25 cellular contexts compared by ENCODE assay signal in the genomic region with DNA sequence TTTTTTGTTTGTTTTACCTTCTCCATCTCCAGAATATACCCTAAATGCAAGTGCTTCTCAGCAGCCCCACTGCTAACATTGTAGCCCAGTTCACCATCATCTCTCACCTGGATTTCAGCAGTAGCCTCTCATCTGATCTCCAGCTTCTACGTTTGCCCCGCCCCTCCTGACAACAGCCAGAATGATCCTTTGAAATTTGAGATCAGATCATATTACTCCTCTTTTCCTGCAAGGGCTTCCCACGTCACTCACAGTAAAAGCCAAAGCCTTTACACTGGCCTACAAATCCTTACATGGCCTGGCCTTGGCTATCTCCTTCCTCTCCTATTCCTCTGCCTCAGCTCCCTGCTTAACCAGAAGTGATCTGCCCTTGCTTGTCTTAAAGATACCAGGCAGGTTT.
A peak's percentile ranks its signal among the peaks of the same experiment; 100 is the strongest.
DNase-seq lines count a peak whose midpoint lies in the region; ATAC-seq and TF ChIP-seq lines count a peak whose summit lies in the region.
"Had no signal": no experiment of that assay in that cellular context is flagged by ENCODE, and none has a peak within 500 bp of the region (broad histone marks: within the 10 kb centered on the region; RNA-seq: fewer than 3 reads in every experiment).

No MANE protein-coding gene starts in this region.

- no peaks in the 10 kb centered on the region for H3K9me2 ChIP-seq in PC-3 (replicated peaks; ENCODE audit: low read length)
- H3K9me2 ChIP-seq in MM.1S (replicated peaks; ENCODE audit: insufficient read depth, low read length): no peaks in the 10 kb centered on the region

- peak; percentile 69 for DNase-seq in DMS53 treated with DMSO at 0.1 percent for 48 hours (lab: John Stamatoyannopoulos, UW; ENCODE audit: unreplicated experiment)
- DNase-seq in NCI-H187 (lab: John Stamatoyannopoulos, UW): peak; percentile 18 to 43
- DNase-seq in PC-3: peak; percentile 43
- DNase-seq in iPS-NIHi7 (ENCODE audit: extremely low spot score): peak; percentile 36
- no peak for DNase-seq in activated CD4-positive, alpha-beta T cell treated with anti-CD3 and anti-CD28 coated beads, Interleukin-2, amount 10 ng/mL, durations not matched to agents 24 days and 14 days
- no peak for DNase-seq in MM.1S
- DNase-seq in OCI-M2 (lab: John Stamatoyannopoulos, UW; ENCODE audit: unreplicated experiment): no peak
- DNase-seq: activated CD4-positive, CD25-positive, alpha-beta regulatory T cell treated with anti-CD3 and anti-CD28 coated beads, Interleukin-2, amount 50 U/mL, for 72 hours; activated naive CD4-positive, alpha-beta T cell; activated T-cell treated with anti-CD3 and anti-CD28 coated beads, Interleukin-2, amount 50 U/mL, for 24 hours; CD4-positive, alpha-beta memory T cell; colonic mucosa; DMS79 treated with DMSO at 0.1 percent for 48 hours; kidney glomerular epithelial cell; naive thymus-derived CD8-positive, alpha-beta T cell; NCI-H1105 treated with DMSO at 0.1 percent for 48 hours; NCI-H345; spleen; stimulated activated CD4-positive, alpha-beta T cell treated with anti-CD3 and anti-CD28 coated beads, Interleukin-4, amount 100 ng/mL, for 4 hours; stimulated activated naive CD8-positive, alpha-beta T cell treated with anti-CD3 and anti-CD28 coated beads, Interleukin-15, amount 100 ng/mL, for 72 hours; T1000 had no signal

- H3K79me2 ChIP-seq in PC-3 (ENCODE audit: low read length): no peaks in the 10 kb centered on the region
- H3K79me2 ChIP-seq in MM.1S (ENCODE audit: low read length): no peaks in the 10 kb centered on the region

- H3K4me3 ChIP-seq in PC-3 (ENCODE audit: low read length) (no peak overlapping the region), MM.1S (ENCODE audit: low read length) (no peak overlapping the region)
- H3K4me3 ChIP-seq: adrenal gland, colonic mucosa, GM12878, spleen, tibial nerve had no signal

- H3K9ac ChIP-seq in PC-3 (ENCODE audit: low read length) (no peak overlapping the region), MM.1S (ENCODE audit: low read length) (no peak overlapping the region)

- H3K9me3 Mint-ChIP-seq in activated CD4-positive, alpha-beta T cell treated with anti-CD3 and anti-CD28 coated beads, Interleukin-2, amount 10 ng/mL, durations not matched to agents 24 days and 14 days: no peaks in the 10 kb centered on the region
- H3K9me3 Mint-ChIP-seq: activated T-cell treated with anti-CD3 and anti-CD28 coated beads, Interleukin-2, amount 50 U/mL, for 24 hours; memory B cell; stimulated activated naive CD8-positive, alpha-beta T cell treated with anti-CD3 and anti-CD28 coated beads, Interleukin-15, amount 100 ng/mL, for 72 hours had no signal

- H3F3A ChIP-seq in PC-3 (ENCODE audit: low read length, unreplicated experiment) (no peaks in the 10 kb centered on the region), MM.1S (ENCODE audit: insufficient read depth, low read length) (no peaks in the 10 kb centered on the region)

- H3K27ac Mint-ChIP-seq in activated CD4-positive, alpha-beta T cell treated with anti-CD3 and anti-CD28 coated beads, Interleukin-2, amount 10 ng/mL, durations not matched to agents 24 days and 14 days: no peak overlapping the region
- H3K27ac Mint-ChIP-seq: activated T-cell treated with anti-CD3 and anti-CD28 coated beads, Interleukin-2, amount 50 U/mL, for 24 hours; CD4-positive, alpha-beta memory T cell; memory B cell; naive thymus-derived CD8-positive, alpha-beta T cell; stimulated activated naive CD8-positive, alpha-beta T cell treated with anti-CD3 and anti-CD28 coated beads, Interleukin-15, amount 100 ng/mL, for 72 hours had no signal

- no peaks in the 10 kb centered on the region for H3K36me3 Mint-ChIP-seq in activated CD4-positive, alpha-beta T cell treated with anti-CD3 and anti-CD28 coated beads, Interleukin-2, amount 10 ng/mL, durations not matched to agents 24 days and 14 days (ENCODE audit: low read depth)
- H3K36me3 Mint-ChIP-seq: CD4-positive, alpha-beta memory T cell; memory B cell; naive thymus-derived CD8-positive, alpha-beta T cell had no signal

- intact Hi-C loops in PC-3 (cut with micrococcal nuclease): no loop called here
- intact Hi-C loops in activated CD4-positive, alpha-beta T cell treated with anti-CD3 and anti-CD28 coated beads, Interleukin-2, amount 10 ng/mL, durations not matched to agents 24 days and 14 days (cut with micrococcal nuclease): no loop called here

- no peaks in the 10 kb centered on the region for H3K4me1 Mint-ChIP-seq in activated CD4-positive, alpha-beta T cell treated with anti-CD3 and anti-CD28 coated beads, Interleukin-2, amount 10 ng/mL, durations not matched to agents 24 days and 14 days
- H3K4me1 Mint-ChIP-seq: CD4-positive, alpha-beta memory T cell; memory B cell; naive thymus-derived CD8-positive, alpha-beta T cell; stimulated activated naive CD8-positive, alpha-beta T cell treated with anti-CD3 and anti-CD28 coated beads, Interleukin-15, amount 100 ng/mL, for 72 hours had no signal

- no peaks in the 10 kb centered on the region for H3K27me3 Mint-ChIP-seq in activated CD4-positive, alpha-beta T cell treated with anti-CD3 and anti-CD28 coated beads, Interleukin-2, amount 10 ng/mL, durations not matched to agents 24 days and 14 days
- H3K27me3 Mint-ChIP-seq: activated T-cell treated with anti-CD3 and anti-CD28 coated beads, Interleukin-2, amount 50 U/mL, for 24 hours; CD4-positive, alpha-beta memory T cell; memory B cell; stimulated activated naive CD8-positive, alpha-beta T cell treated with anti-CD3 and anti-CD28 coated beads, Interleukin-15, amount 100 ng/mL, for 72 hours had no signal

- H3K27ac ChIP-seq in PC-3 (ENCODE audit: low read length) (no peak overlapping the region), MM.1S (ENCODE audit: low read length) (no peak overlapping the region)
- H3K27ac ChIP-seq: adrenal gland, colonic mucosa, spleen, tibial nerve had no signal

- H4K20me1 ChIP-seq in PC-3 (ENCODE audit: low read length) (no peaks in the 10 kb centered on the region), MM.1S (ENCODE audit: insufficient read depth, low read length) (no peaks in the 10 kb centered on the region)

- H3K9me3 ChIP-seq in PC-3 (ENCODE audit: low read length) (no peaks in the 10 kb centered on the region), MM.1S (replicated peaks; ENCODE audit: insufficient read depth, low read length) (no peaks in the 10 kb centered on the region)
- H3K9me3 ChIP-seq: adrenal gland, colonic mucosa, spleen, tibial nerve had no signal

- H3K27me3 ChIP-seq in PC-3 (ENCODE audit: low read length) (no peaks in the 10 kb centered on the region), MM.1S (replicated peaks; ENCODE audit: insufficient read depth, low read length) (no peaks in the 10 kb centered on the region)
- H3K27me3 ChIP-seq: adrenal gland, colonic mucosa, spleen, tibial nerve had no signal

- H3K4me1 ChIP-seq in PC-3 (ENCODE audit: insufficient read depth, low read length) (no peaks in the 10 kb centered on the region), MM.1S (ENCODE audit: low read length) (no peaks in the 10 kb centered on the region)
- H3K4me1 ChIP-seq: adrenal gland, colonic mucosa, spleen, tibial nerve had no signal

- CTCF ChIA-PET in PC-3 (lab: Charles Lee): no interaction called here

- no peak overlapping the region for H3K4me2 ChIP-seq in PC-3 (ENCODE audit: low read length)
- H3K4me2 ChIP-seq in MM.1S (ENCODE audit: low read depth, low read length): no peak overlapping the region

- no peaks in the 10 kb centered on the region for H3K36me3 ChIP-seq in PC-3 (ENCODE audit: low read depth, low read length)
- H3K36me3 ChIP-seq in MM.1S (replicated peaks; ENCODE audit: insufficient read depth, low read length): no peaks in the 10 kb centered on the region
- H3K36me3 ChIP-seq: adrenal gland, colonic mucosa, spleen, tibial nerve had no signal

- no peak overlapping the region for H3K4me3 Mint-ChIP-seq in activated CD4-positive, alpha-beta T cell treated with anti-CD3 and anti-CD28 coated beads, Interleukin-2, amount 10 ng/mL, durations not matched to agents 24 days and 14 days
- H3K4me3 Mint-ChIP-seq: activated T-cell treated with anti-CD3 and anti-CD28 coated beads, Interleukin-2, amount 50 U/mL, for 24 hours; CD4-positive, alpha-beta memory T cell; memory B cell; naive thymus-derived CD8-positive, alpha-beta T cell; stimulated activated naive CD8-positive, alpha-beta T cell treated with anti-CD3 and anti-CD28 coated beads, Interleukin-15, amount 100 ng/mL, for 72 hours had no signal

- no peak for ATAC-seq in PC-3
- ATAC-seq: GM12878; naive thymus-derived CD8-positive, alpha-beta T cell; stimulated activated naive CD8-positive, alpha-beta T cell treated with anti-CD3 and anti-CD28 coated beads, Interleukin-15, amount 100 ng/mL, for 72 hours had no signal

- POLR2A ChIA-PET in PC-3 (lab: Charles Lee; ENCODE audit: unreplicated experiment): interaction anchor here (0.6 kb wide), 1 partner anchor 105 kb away, joined by 5 read pairs; no protein-coding TSS in a partner anchor

- H2AFZ ChIP-seq in PC-3 (ENCODE audit: low read length): 0 out of 2 replicates have a peak overlapping the region, but pooled peaks have one; percentile 6
- no peak overlapping the region for H2AFZ ChIP-seq in MM.1S (ENCODE audit: low read length)

- BruUV-seq in PC-3 (replicated peaks; lab: Mats Ljungman, UMichigan): no TSS peak

- TF ChIP-seq CTCF in PC-3 (conservative IDR thresholded peaks at IDR 0.05; ENCODE audit: low read depth, low read length): no peak
- TF ChIP-seq CTCF in MM.1S (IDR thresholded peaks at IDR 0.05; ENCODE audit: low read length): no peak

Comparison
In these comparisons a context has a peak if more than half of its experiments do, and no peak if none do; other contexts are left out.
1. DNase-seq: peak in DMS53 treated with DMSO at 0.1 percent for 48 hours (single experiment), NCI-H187 (2 of 2), PC-3 (single experiment) and iPS-NIHi7 (single experiment); none in activated CD4-positive, alpha-beta T cell treated with anti-CD3 and anti-CD28 coated beads, Interleukin-2, amount 10 ng/mL, durations not matched to agents 24 days and 14 days (single experiment), MM.1S (single experiment) and OCI-M2 (single experiment).